ENCODE assay signal across 17 cellular contexts in genomic region chr2:67526283-67526682, GRCh38.
DNase-seq lines count a peak whose midpoint lies in the region; ATAC-seq and TF ChIP-seq lines count a peak whose summit lies in the region.
"Had no signal": no experiment of that assay in that cellular context is flagged by ENCODE, and none has a peak within 500 bp of the region (broad histone marks: within the 10 kb centered on the region; RNA-seq: fewer than 3 reads in every experiment).

No MANE protein-coding gene starts in this region.

- H3K4me3 ChIP-seq in cardiac fibroblast (replicated peaks in 1 of 2; ENCODE audit: low read depth in 2 of 2, low read length in 2 of 2): no peak overlapping the region
- no peak overlapping the region for H3K4me3 ChIP-seq in vagina
- H3K4me3 ChIP-seq: smooth muscle cell had no signal

- TF ChIP-seq CTCF in cardiac fibroblast (IDR thresholded peaks at IDR 0.05; ENCODE audit: low read depth, low read length) (no peak), vagina (IDR thresholded peaks at IDR 0.05) (no peak)

- peaks cover 14% of the 10 kb centered on the region for H3K4me1 ChIP-seq in vagina

- peak overlapping the region; percentile 6 for H3K27ac ChIP-seq in vagina

- intact Hi-C loops in Right ventricle myocardium inferior (cut with DNase I): no loop called here
- intact Hi-C loops in cardiac septum (cut with DNase I): no loop called here
- intact Hi-C loops in left ventricle myocardium superior (cut with micrococcal nuclease): no loop called here
- intact Hi-C loops in vagina (cut with DNase I): no loop called here

- peak; percentile 91 for ATAC-seq in Right ventricle myocardium inferior
- ATAC-seq in left ventricle myocardium superior: peak; percentile 90
- no peak for ATAC-seq in GM21360 (IDR thresholded peaks at IDR 0.05; ENCODE audit: unreplicated experiment)
- ATAC-seq: SK-N-SH treated with all-trans-retinoic acid at 6 μM for 48 hours had no signal

- H3K27me3 ChIP-seq in vagina: no peaks in the 10 kb centered on the region

- no peak for TF ChIP-seq POLR2A in vagina (IDR thresholded peaks at IDR 0.05)

- H3K9me3 ChIP-seq in vagina: no peaks in the 10 kb centered on the region

- H3K36me3 ChIP-seq in vagina: no peaks in the 10 kb centered on the region

- no peak for DNase-seq in Right ventricle myocardium inferior (ENCODE audit: missing footprints)
- DNase-seq in cardiac septum (ENCODE audit: low spot score): no peak
- DNase-seq in cardiac fibroblast (ENCODE audit: low read depth in 2 of 2): peak; percentile 95
- DNase-seq in left ventricle myocardium superior: no peak
- no peak for DNase-seq in vagina (ENCODE audit: extremely low spot score in 2 of 2)
- no peak for DNase-seq in ureter (ENCODE audit: low spot score)
- DNase-seq in RPMI8226: no peak
- DNase-seq: activated effector memory CD4-positive, alpha-beta T cell treated with Interleukin-2 at 50 U/mL for 16 hours; Calu3; endodermal cell; H9; hippocampal formation; MV-4-11; nephron progenitor cell had no signal

Comparison
In these comparisons a context has a peak if more than half of its experiments do, and no peak if none do; other contexts are left out.
1. DNase-seq: peak in cardiac fibroblast (2 of 2); none in Right ventricle myocardium inferior (single experiment), cardiac septum (single experiment), left ventricle myocardium superior (single experiment), vagina (0 of 2), ureter (single experiment) and RPMI8226 (single experiment).